ENCODE assay signal across 1 cellular context in the genomic region with DNA sequence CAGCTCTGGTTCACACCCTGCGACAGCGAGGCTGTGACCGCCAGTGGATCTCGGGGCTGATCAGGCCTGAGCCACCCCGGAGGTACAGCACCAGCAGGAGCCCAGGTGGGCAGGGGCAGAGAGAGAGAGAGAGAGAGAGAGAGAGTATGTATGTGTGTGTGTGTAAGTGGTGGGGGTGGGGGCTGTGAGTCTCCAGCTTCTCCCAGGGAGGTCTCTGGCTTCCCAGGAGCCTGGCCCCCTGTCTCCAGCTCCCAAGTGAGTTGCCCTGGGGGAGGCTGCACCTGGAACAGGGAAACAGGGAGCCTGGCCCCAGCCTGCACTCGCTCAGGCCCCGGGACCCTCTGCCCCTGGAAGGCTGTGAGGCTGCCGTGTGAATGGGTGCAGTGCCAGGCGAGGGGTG.
TF ChIP-seq lines count a peak whose summit lies in the region.

No MANE protein-coding gene starts in this region.

TF ChIP-seq in SK-N-SH treated with all-trans-retinoic acid at 6 μM for 48 hours, 23 proteins besides CTCF, POLR2A, EP300 and RAD21 (continued from another document):
- TF ChIP-seq, protein P1, sequence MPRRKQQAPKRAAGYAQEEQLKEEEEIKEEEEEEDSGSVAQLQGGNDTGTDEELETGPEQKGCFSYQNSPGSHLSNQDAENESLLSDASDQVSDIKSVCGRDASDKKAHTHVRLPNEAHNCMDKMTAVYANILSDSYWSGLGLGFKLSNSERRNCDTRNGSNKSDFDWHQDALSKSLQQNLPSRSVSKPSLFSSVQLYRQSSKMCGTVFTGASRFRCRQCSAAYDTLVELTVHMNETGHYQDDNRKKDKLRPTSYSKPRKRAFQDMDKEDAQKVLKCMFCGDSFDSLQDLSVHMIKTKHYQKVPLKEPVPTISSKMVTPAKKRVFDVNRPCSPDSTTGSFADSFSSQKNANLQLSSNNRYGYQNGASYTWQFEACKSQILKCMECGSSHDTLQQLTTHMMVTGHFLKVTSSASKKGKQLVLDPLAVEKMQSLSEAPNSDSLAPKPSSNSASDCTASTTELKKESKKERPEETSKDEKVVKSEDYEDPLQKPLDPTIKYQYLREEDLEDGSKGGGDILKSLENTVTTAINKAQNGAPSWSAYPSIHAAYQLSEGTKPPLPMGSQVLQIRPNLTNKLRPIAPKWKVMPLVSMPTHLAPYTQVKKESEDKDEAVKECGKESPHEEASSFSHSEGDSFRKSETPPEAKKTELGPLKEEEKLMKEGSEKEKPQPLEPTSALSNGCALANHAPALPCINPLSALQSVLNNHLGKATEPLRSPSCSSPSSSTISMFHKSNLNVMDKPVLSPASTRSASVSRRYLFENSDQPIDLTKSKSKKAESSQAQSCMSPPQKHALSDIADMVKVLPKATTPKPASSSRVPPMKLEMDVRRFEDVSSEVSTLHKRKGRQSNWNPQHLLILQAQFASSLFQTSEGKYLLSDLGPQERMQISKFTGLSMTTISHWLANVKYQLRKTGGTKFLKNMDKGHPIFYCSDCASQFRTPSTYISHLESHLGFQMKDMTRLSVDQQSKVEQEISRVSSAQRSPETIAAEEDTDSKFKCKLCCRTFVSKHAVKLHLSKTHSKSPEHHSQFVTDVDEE (CRISPR knock-in tag; IDR thresholded peaks at IDR 0.05), result no peak
- TF ChIP-seq OSR1 (CRISPR knock-in tag; IDR thresholded peaks at IDR 0.05), result no peak
- no peak for TF ChIP-seq ZFP30 (CRISPR knock-in tag; IDR thresholded peaks at IDR 0.05)
- no peak for TF ChIP-seq ZNF70 (CRISPR knock-in tag; IDR thresholded peaks at IDR 0.05)
- TF ChIP-seq GLIS3 (CRISPR knock-in tag; IDR thresholded peaks at IDR 0.05), result no peak
- TF ChIP-seq ZFP3 (CRISPR knock-in tag; IDR thresholded peaks at IDR 0.05), result no peak
- no peak for TF ChIP-seq ZNF565 (CRISPR knock-in tag; conservative IDR thresholded peaks at IDR 0.05; ENCODE audit: low read depth)
- TF ChIP-seq SNAI2 (CRISPR knock-in tag; IDR thresholded peaks at IDR 0.05), result no peak
- TF ChIP-seq, protein P2, sequence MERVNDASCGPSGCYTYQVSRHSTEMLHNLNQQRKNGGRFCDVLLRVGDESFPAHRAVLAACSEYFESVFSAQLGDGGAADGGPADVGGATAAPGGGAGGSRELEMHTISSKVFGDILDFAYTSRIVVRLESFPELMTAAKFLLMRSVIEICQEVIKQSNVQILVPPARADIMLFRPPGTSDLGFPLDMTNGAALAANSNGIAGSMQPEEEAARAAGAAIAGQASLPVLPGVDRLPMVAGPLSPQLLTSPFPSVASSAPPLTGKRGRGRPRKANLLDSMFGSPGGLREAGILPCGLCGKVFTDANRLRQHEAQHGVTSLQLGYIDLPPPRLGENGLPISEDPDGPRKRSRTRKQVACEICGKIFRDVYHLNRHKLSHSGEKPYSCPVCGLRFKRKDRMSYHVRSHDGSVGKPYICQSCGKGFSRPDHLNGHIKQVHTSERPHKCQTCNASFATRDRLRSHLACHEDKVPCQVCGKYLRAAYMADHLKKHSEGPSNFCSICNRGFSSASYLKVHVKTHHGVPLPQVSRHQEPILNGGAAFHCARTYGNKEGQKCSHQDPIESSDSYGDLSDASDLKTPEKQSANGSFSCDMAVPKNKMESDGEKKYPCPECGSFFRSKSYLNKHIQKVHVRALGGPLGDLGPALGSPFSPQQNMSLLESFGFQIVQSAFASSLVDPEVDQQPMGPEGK (CRISPR knock-in tag; IDR thresholded peaks at IDR 0.05; ENCODE audit: borderline replicate concordance), result no peak
- TF ChIP-seq ESRRG (CRISPR knock-in tag; IDR thresholded peaks at IDR 0.05), result no peak
- no peak for TF ChIP-seq RARB (CRISPR knock-in tag; IDR thresholded peaks at IDR 0.05)
- no peak for TF ChIP-seq ZNF8 (CRISPR knock-in tag; IDR thresholded peaks at IDR 0.05)
- TF ChIP-seq, protein P3, sequence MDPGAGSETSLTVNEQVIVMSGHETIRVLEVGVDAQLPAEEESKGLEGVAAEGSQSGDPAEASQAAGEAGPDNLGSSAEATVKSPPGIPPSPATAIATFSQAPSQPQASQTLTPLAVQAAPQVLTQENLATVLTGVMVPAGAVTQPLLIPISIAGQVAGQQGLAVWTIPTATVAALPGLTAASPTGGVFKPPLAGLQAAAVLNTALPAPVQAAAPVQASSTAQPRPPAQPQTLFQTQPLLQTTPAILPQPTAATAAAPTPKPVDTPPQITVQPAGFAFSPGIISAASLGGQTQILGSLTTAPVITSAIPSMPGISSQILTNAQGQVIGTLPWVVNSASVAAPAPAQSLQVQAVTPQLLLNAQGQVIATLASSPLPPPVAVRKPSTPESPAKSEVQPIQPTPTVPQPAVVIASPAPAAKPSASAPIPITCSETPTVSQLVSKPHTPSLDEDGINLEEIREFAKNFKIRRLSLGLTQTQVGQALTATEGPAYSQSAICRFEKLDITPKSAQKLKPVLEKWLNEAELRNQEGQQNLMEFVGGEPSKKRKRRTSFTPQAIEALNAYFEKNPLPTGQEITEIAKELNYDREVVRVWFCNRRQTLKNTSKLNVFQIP (CRISPR knock-in tag; IDR thresholded peaks at IDR 0.05; ENCODE audit: borderline replicate concordance, low read depth), result no peak
TF ChIP-seq in SK-N-SH treated with all-trans-retinoic acid at 6 μM for 48 hours: peak in this region for 0.
